In the genomic region with DNA sequence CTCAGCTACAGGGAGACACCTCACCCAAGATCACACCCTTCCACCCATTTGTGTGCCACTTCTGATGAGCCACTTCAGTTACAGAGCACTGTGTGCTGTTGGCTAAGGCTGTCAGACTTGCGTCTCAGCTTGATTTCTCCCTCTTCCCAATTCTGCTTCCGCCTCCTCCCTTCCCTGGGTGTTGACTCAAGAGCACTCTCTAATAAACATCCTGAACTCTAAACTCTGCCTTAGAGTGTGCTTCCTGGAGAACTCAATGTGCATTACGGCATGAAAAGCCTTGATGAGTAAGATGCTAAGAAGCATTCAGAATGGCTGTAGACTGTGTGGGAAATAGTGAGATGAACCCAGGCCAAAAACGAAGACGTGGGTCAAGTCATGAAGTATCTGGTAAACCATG, we compare ENCODE assay signal across 2 cellular contexts.
TF ChIP-seq lines count a peak whose summit lies in the region.

No MANE protein-coding gene starts in this region.

TF ChIP-seq in endothelial cell of umbilical vein, 7 proteins besides CTCF, POLR2A, EP300 and RAD21:
- TF ChIP-seq, protein P1, sequence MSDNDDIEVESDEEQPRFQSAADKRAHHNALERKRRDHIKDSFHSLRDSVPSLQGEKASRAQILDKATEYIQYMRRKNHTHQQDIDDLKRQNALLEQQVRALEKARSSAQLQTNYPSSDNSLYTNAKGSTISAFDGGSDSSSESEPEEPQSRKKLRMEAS (IDR thresholded peaks at IDR 0.05; ENCODE audit: insufficient read depth, insufficient read length), result no peak
- TF ChIP-seq EZH2 (IDR thresholded peaks at IDR 0.05; ENCODE audit: borderline replicate concordance, low read depth, low read length, severe bottlenecking) (no peak), MYC (IDR thresholded peaks at IDR 0.05; ENCODE audit: low read depth, low read length) (no peak), JUN (IDR thresholded peaks at IDR 0.05; ENCODE audit: borderline replicate concordance, insufficient read depth, insufficient read length, low read depth) (peak; percentile 76), POLR2AphosphoS5 (IDR thresholded peaks at IDR 0.05; ENCODE audit: insufficient read depth, low read depth, low read length) (peak; percentile 78), GATA2 (IDR thresholded peaks at IDR 0.05; ENCODE audit: insufficient read depth, insufficient read length, low read depth, low read length) (peak; percentile 10), FOS (IDR thresholded peaks at IDR 0.05; ENCODE audit: borderline replicate concordance, insufficient read depth, low read length) (peak; percentile 77)

TF ChIP-seq in GM23338, 12 proteins besides CTCF, POLR2A, EP300 and RAD21:
- TF ChIP-seq STAT1 (IDR thresholded peaks at IDR 0.05; ENCODE audit: unreplicated experiment) (no peak), ZNF331 (CRISPR knock-in tag; IDR thresholded peaks at IDR 0.05; ENCODE audit: low read depth) (no peak), EZH2phosphoT487 (IDR thresholded peaks at IDR 0.05; ENCODE audit: unreplicated experiment) (no peak), EZH2 (IDR thresholded peaks at IDR 0.05; ENCODE audit: low read depth, unreplicated experiment) (no peak)
- TF ChIP-seq, protein P2, sequence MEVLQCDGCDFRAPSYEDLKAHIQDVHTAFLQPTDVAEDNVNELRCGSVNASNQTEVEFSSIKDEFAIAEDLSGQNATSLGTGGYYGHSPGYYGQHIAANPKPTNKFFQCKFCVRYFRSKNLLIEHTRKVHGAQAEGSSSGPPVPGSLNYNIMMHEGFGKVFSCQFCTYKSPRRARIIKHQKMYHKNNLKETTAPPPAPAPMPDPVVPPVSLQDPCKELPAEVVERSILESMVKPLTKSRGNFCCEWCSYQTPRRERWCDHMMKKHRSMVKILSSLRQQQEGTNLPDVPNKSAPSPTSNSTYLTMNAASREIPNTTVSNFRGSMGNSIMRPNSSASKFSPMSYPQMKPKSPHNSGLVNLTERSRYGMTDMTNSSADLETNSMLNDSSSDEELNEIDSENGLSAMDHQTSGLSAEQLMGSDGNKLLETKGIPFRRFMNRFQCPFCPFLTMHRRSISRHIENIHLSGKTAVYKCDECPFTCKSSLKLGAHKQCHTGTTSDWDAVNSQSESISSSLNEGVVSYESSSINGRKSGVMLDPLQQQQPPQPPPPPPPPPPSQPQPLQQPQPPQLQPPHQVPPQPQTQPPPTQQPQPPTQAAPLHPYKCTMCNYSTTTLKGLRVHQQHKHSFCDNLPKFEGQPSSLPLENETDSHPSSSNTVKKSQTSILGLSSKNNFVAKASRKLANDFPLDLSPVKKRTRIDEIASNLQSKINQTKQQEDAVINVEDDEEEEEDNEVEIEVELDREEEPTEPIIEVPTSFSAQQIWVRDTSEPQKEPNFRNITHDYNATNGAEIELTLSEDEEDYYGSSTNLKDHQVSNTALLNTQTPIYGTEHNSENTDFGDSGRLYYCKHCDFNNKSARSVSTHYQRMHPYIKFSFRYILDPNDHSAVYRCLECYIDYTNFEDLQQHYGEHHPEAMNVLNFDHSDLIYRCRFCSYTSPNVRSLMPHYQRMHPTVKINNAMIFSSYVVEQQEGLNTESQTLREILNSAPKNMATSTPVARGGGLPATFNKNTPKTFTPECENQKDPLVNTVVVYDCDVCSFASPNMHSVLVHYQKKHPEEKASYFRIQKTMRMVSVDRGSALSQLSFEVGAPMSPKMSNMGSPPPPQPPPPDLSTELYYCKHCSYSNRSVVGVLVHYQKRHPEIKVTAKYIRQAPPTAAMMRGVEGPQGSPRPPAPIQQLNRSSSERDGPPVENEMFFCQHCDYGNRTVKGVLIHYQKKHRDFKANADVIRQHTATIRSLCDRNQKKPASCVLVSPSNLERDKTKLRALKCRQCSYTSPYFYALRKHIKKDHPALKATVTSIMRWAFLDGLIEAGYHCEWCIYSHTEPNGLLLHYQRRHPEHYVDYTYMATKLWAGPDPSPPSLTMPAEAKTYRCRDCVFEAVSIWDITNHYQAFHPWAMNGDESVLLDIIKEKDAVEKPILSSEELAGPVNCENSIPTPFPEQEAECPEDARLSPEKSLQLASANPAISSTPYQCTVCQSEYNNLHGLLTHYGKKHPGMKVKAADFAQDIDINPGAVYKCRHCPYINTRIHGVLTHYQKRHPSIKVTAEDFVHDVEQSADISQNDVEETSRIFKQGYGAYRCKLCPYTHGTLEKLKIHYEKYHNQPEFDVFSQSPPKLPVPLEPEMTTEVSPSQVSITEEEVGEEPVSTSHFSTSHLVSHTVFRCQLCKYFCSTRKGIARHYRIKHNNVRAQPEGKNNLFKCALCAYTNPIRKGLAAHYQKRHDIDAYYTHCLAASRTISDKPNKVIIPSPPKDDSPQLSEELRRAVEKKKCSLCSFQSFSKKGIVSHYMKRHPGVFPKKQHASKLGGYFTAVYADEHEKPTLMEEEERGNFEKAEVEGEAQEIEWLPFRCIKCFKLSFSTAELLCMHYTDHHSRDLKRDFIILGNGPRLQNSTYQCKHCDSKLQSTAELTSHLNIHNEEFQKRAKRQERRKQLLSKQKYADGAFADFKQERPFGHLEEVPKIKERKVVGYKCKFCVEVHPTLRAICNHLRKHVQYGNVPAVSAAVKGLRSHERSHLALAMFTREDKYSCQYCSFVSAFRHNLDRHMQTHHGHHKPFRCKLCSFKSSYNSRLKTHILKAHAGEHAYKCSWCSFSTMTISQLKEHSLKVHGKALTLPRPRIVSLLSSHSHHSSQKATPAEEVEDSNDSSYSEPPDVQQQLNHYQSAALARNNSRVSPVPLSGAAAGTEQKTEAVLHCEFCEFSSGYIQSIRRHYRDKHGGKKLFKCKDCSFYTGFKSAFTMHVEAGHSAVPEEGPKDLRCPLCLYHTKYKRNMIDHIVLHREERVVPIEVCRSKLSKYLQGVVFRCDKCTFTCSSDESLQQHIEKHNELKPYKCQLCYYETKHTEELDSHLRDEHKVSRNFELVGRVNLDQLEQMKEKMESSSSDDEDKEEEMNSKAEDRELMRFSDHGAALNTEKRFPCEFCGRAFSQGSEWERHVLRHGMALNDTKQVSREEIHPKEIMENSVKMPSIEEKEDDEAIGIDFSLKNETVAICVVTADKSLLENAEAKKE (CRISPR knock-in tag; IDR thresholded peaks at IDR 0.05), result no peak
